ENCODE assay signal across 14 cellular contexts in the genomic region with DNA sequence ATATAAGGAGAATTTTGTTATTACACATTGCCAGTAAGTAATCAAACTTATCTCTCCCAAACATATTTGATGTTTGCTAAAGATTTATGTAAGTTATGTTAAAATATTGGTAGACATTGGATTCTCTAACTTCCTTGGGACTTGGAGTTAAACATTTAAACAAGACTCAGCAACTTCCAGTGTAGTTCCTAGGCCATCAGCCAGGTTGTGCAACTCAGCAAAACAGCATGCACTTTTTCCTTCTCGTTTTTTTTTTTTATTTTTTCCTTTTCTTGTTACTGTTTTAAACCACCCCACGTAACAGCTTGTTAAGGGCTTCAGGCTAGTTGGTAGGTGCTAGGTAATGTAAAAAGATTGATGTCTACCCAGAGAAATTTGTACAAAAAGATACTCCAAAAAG.
DNase-seq lines count a peak whose midpoint lies in the region; ATAC-seq and TF ChIP-seq lines count a peak whose summit lies in the region.
"Had no signal": no experiment of that assay in that cellular context is flagged by ENCODE, and none has a peak within 500 bp of the region (broad histone marks: within the 10 kb centered on the region; RNA-seq: fewer than 3 reads in every experiment).

No MANE protein-coding gene starts in this region.

- H3K27me3 ChIP-seq in adipocyte (replicated peaks; ENCODE audit: control insufficient read depth, insufficient read depth, low read length), result no peaks in the 10 kb centered on the region

- TF ChIP-seq CTCF in fibroblast of the aortic adventitia (IDR thresholded peaks at IDR 0.05; ENCODE audit: insufficient read depth, low read length) (peak; percentile 65), retinal pigment epithelial cell (conservative IDR thresholded peaks at IDR 0.05; ENCODE audit: low read depth, low read length) (peak; percentile 32), GM13977 (IDR thresholded peaks at IDR 0.05; ENCODE audit: extremely low read depth, insufficient read depth, missing control alignments) (no peak)

- H3K36me3 ChIP-seq in adipocyte (ENCODE audit: control insufficient read depth, insufficient read depth, low read length, severe bottlenecking), result no peaks in the 10 kb centered on the region

- no peak for ATAC-seq in HG02571 (IDR thresholded peaks at IDR 0.05; ENCODE audit: unreplicated experiment)
- ATAC-seq: psoas muscle; stimulated activated naive CD8-positive, alpha-beta T cell treated with anti-CD3 and anti-CD28 coated beads, Interleukin-15, amount 100 ng/mL, for 72 hours had no signal

- peaks cover 49% of the 10 kb centered on the region for H3K4me1 ChIP-seq in adipocyte (ENCODE audit: control insufficient read depth, insufficient read depth, low read length)
- H3K4me1 ChIP-seq: psoas muscle had no signal

- no peaks in the 10 kb centered on the region for H3K9me3 ChIP-seq in adipocyte (ENCODE audit: control insufficient read depth, low read length)
- H3K9me3 ChIP-seq: psoas muscle had no signal

- in situ Hi-C loops in GM13977 (cut with MboI; ENCODE audit: low pct_unique_long_range_greater_than_20kb, low sequenced_read_pairs, unreplicated experiment), result no loop called here

- peak overlapping the region; percentile 47 for H3K9ac ChIP-seq in adipocyte (ENCODE audit: low read length)

- DNase-seq in GM03348 (ENCODE audit: low spot score) (peak; percentile 22), adipocyte (ENCODE audit: low read depth) (peak; percentile 61), fibroblast of the aortic adventitia (ENCODE audit: low read depth) (peak; percentile 82), retinal pigment epithelial cell (ENCODE audit: low read depth) (no peak), GM19240 (ENCODE audit: insufficient read length, low spot score) (no peak), GM13977 (ENCODE audit: low spot score) (no peak), DMS114 treated with DMSO at 0.1 percent for 48 hours (lab: John Stamatoyannopoulos, UW; ENCODE audit: unreplicated experiment) (no peak)
- DNase-seq: activated T-cell treated with anti-CD3 and anti-CD28 coated beads, Interleukin-2, amount 50 U/mL, for 24 hours; CD4-positive, alpha-beta T cell; NCI-H1105; NCI-H345; stimulated activated naive CD8-positive, alpha-beta T cell treated with anti-CD3 and anti-CD28 coated beads, Interleukin-15, amount 100 ng/mL, for 72 hours had no signal

- H3K4me3 ChIP-seq in adipocyte (ENCODE audit: low read length), result peak overlapping the region; percentile 25
- H3K4me3 ChIP-seq in fibroblast of the aortic adventitia (ENCODE audit: low read depth, low read length), result no peak overlapping the region
- no peak overlapping the region for H3K4me3 ChIP-seq in retinal pigment epithelial cell (ENCODE audit: low read length)
- H3K4me3 ChIP-seq: psoas muscle had no signal

Comparison
In these comparisons a context has a peak if more than half of its experiments do, and no peak if none do; other contexts are left out.
1. DNase-seq: peak in GM03348 (single experiment), adipocyte (single experiment) and fibroblast of the aortic adventitia (single experiment); none in retinal pigment epithelial cell (single experiment), GM19240 (single experiment), GM13977 (single experiment) and DMS114 treated with DMSO at 0.1 percent for 48 hours (single experiment).